In the genomic region with DNA sequence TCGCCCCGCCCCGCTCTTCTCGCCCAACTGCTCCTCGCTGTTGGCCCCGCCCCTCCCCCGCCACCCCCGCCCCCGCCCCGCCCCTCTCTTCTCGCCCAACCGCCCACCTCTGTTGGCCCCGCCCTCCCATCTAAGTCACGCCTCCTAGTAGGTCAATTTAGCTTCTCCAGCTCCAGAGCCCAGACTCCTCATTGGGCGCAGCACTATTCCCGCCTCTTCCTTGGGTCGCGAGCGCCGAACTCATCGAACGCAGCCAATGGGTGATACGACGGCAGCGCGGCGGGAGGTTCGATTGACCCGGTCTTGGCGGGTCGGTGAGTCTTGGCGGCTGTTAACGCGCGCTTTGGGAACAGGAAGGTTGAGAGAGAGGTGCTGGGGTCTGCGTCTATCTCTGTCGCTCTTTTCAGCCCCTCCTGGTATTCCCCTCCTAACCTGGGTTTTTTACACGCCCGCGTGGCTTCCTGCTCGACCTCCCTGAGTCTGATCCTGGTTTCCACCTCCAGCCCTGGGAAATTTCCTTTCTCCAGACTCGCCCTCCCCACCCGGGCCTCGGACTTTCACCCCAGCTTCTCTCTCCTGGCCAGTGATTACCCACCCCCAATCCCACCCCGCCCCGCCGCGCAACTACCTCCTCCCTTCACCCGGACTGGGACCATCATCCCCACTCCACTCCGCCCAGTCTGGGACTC, we compare ENCODE assay signal across 1 cellular context.
TF ChIP-seq lines count a peak whose summit lies in the region.

A gene (plus strand): TSS at position 331 of the 689 bp plus-strand sequence. CDS start 643 bp downstream, outside the sequence.

TF ChIP-seq in HepG2, 621 proteins besides CTCF, POLR2A, EP300 and RAD21 (continued from another document and continues in another):
- TF ChIP-seq, protein P1, sequence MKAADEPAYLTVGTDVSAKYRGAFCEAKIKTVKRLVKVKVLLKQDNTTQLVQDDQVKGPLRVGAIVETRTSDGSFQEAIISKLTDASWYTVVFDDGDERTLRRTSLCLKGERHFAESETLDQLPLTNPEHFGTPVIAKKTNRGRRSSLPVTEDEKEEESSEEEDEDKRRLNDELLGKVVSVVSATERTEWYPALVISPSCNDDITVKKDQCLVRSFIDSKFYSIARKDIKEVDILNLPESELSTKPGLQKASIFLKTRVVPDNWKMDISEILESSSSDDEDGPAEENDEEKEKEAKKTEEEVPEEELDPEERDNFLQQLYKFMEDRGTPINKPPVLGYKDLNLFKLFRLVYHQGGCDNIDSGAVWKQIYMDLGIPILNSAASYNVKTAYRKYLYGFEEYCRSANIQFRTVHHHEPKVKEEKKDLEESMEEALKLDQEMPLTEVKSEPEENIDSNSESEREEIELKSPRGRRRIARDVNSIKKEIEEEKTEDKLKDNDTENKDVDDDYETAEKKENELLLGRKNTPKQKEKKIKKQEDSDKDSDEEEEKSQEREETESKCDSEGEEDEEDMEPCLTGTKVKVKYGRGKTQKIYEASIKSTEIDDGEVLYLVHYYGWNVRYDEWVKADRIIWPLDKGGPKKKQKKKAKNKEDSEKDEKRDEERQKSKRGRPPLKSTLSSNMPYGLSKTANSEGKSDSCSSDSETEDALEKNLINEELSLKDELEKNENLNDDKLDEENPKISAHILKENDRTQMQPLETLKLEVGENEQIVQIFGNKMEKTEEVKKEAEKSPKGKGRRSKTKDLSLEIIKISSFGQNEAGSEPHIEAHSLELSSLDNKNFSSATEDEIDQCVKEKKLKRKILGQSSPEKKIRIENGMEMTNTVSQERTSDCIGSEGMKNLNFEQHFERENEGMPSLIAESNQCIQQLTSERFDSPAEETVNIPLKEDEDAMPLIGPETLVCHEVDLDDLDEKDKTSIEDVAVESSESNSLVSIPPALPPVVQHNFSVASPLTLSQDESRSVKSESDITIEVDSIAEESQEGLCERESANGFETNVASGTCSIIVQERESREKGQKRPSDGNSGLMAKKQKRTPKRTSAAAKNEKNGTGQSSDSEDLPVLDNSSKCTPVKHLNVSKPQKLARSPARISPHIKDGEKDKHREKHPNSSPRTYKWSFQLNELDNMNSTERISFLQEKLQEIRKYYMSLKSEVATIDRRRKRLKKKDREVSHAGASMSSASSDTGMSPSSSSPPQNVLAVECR (CRISPR knock-in tag; IDR thresholded peaks at IDR 0.05; ENCODE audit: borderline replicate concordance), result peak; percentile 99
- TF ChIP-seq, protein P2, sequence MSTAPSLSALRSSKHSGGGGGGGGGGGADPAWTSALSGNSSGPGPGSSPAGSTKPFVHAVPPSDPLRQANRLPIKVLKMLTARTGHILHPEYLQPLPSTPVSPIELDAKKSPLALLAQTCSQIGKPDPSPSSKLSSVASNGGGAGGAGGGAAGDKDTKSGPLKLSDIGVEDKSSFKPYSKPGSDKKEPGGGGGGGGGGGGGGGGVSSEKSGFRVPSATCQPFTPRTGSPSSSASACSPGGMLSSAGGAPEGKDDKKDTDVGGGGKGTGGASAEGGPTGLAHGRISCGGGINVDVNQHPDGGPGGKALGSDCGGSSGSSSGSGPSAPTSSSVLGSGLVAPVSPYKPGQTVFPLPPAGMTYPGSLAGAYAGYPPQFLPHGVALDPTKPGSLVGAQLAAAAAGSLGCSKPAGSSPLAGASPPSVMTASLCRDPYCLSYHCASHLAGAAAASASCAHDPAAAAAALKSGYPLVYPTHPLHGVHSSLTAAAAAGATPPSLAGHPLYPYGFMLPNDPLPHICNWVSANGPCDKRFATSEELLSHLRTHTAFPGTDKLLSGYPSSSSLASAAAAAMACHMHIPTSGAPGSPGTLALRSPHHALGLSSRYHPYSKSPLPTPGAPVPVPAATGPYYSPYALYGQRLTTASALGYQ (CRISPR knock-in tag; IDR thresholded peaks at IDR 0.05), result no peak
- TF ChIP-seq NFYB (CRISPR knock-in tag; IDR thresholded peaks at IDR 0.05) (peak; percentile 96), SAP130 (CRISPR knock-in tag; IDR thresholded peaks at IDR 0.05; ENCODE audit: low read depth) (peak; percentile 100), WIZ (CRISPR knock-in tag; IDR thresholded peaks at IDR 0.05) (no peak), SP4 (CRISPR knock-in tag; IDR thresholded peaks at IDR 0.05) (peak; percentile 97), ZNF260 (CRISPR knock-in tag; IDR thresholded peaks at IDR 0.05; ENCODE audit: borderline replicate concordance, low read depth) (no peak), SATB2 (CRISPR knock-in tag; IDR thresholded peaks at IDR 0.05) (no peak), ZNF10 (CRISPR knock-in tag; IDR thresholded peaks at IDR 0.05; ENCODE audit: borderline replicate concordance, low read depth) (no peak), ZC3H13 (CRISPR knock-in tag; IDR thresholded peaks at IDR 0.05) (peak; percentile 95), ZNF607 (CRISPR knock-in tag; IDR thresholded peaks at IDR 0.05; ENCODE audit: borderline replicate concordance) (no peak), RFX5 (IDR thresholded peaks at IDR 0.05; ENCODE audit: low read depth, low read length) (peak; percentile 53; the same call in 1 of the 2 replicates), FLYWCH1 (CRISPR knock-in tag; IDR thresholded peaks at IDR 0.05) (no peak), ADNP (CRISPR knock-in tag; IDR thresholded peaks at IDR 0.05) (no peak), NCOR1 (IDR thresholded peaks at IDR 0.05; ENCODE audit: borderline replicate concordance, low read length) (peak; percentile 34; the same call in 1 of the 2 replicates), ZNF530 (CRISPR knock-in tag; IDR thresholded peaks at IDR 0.05; ENCODE audit: low read depth) (no peak), ZBTB7A (CRISPR knock-in tag; IDR thresholded peaks at IDR 0.05) (peak; percentile 30; the same call in 1 of the 2 replicates), SRY (CRISPR knock-in tag; IDR thresholded peaks at IDR 0.05) (0 out of 2 replicates have a peak, but pooled peaks have one; percentile 41), MBD4 (IDR thresholded peaks at IDR 0.05; ENCODE audit: borderline replicate concordance, low read length) (no peak), FOSL2 (CRISPR knock-in tag; IDR thresholded peaks at IDR 0.05) (peak; percentile 60), SIN3B (IDR thresholded peaks at IDR 0.05; ENCODE audit: low read length) (peak; percentile 99), ZNF792 (CRISPR knock-in tag; IDR thresholded peaks at IDR 0.05) (no peak; the same call in 1 of the 2 replicates), ZSCAN12 (CRISPR knock-in tag; IDR thresholded peaks at IDR 0.05) (no peak), ZSCAN30 (CRISPR knock-in tag; IDR thresholded peaks at IDR 0.05) (no peak), ZNF33B (CRISPR knock-in tag; IDR thresholded peaks at IDR 0.05) (0 out of 2 replicates have a peak, but pooled peaks have one; percentile 45), ZNF232 (CRISPR knock-in tag; IDR thresholded peaks at IDR 0.05; ENCODE audit: borderline replicate concordance) (peak; percentile 59; the same call in 1 of the 2 replicates), ZNF841 (CRISPR knock-in tag; IDR thresholded peaks at IDR 0.05; ENCODE audit: borderline replicate concordance) (no peak), SALL2 (CRISPR knock-in tag; IDR thresholded peaks at IDR 0.05) (peak; percentile 68; the same call in 1 of the 2 replicates), SMYD3 (CRISPR knock-in tag; IDR thresholded peaks at IDR 0.05) (peak; percentile 94), ZKSCAN8 (CRISPR knock-in tag; IDR thresholded peaks at IDR 0.05; ENCODE audit: borderline replicate concordance) (0 out of 2 replicates have a peak, but pooled peaks have one; percentile 43), ZNF746 (CRISPR knock-in tag; IDR thresholded peaks at IDR 0.05) (peak; percentile 76; the same call in 1 of the 2 replicates), ZNF878 (CRISPR knock-in tag; IDR thresholded peaks at IDR 0.05) (peak; percentile 97), ZNF556 (CRISPR knock-in tag; IDR thresholded peaks at IDR 0.05; ENCODE audit: borderline replicate concordance) (no peak), ARNT (IDR thresholded peaks at IDR 0.05) (no peak), ZNF331 (CRISPR knock-in tag; IDR thresholded peaks at IDR 0.05) (peak; percentile 70), ZFP36L1 (CRISPR knock-in tag; IDR thresholded peaks at IDR 0.05) (peak; percentile 95)
- TF ChIP-seq, protein P3, sequence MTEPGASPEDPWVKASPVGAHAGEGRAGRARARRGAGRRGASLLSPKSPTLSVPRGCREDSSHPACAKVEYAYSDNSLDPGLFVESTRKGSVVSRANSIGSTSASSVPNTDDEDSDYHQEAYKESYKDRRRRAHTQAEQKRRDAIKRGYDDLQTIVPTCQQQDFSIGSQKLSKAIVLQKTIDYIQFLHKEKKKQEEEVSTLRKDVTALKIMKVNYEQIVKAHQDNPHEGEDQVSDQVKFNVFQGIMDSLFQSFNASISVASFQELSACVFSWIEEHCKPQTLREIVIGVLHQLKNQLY (CRISPR knock-in tag; IDR thresholded peaks at IDR 0.05), result 0 out of 2 replicates have a peak, but pooled peaks have one; percentile 44
- TF ChIP-seq, protein P4, sequence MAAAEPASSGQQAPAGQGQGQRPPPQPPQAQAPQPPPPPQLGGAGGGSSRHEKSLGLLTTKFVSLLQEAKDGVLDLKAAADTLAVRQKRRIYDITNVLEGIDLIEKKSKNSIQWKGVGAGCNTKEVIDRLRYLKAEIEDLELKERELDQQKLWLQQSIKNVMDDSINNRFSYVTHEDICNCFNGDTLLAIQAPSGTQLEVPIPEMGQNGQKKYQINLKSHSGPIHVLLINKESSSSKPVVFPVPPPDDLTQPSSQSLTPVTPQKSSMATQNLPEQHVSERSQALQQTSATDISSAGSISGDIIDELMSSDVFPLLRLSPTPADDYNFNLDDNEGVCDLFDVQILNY (CRISPR knock-in tag; conservative IDR thresholded peaks at IDR 0.05), result peak; percentile 100
- TF ChIP-seq, protein P5, sequence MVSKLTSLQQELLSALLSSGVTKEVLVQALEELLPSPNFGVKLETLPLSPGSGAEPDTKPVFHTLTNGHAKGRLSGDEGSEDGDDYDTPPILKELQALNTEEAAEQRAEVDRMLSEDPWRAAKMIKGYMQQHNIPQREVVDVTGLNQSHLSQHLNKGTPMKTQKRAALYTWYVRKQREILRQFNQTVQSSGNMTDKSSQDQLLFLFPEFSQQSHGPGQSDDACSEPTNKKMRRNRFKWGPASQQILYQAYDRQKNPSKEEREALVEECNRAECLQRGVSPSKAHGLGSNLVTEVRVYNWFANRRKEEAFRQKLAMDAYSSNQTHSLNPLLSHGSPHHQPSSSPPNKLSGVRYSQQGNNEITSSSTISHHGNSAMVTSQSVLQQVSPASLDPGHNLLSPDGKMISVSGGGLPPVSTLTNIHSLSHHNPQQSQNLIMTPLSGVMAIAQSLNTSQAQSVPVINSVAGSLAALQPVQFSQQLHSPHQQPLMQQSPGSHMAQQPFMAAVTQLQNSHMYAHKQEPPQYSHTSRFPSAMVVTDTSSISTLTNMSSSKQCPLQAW (CRISPR knock-in tag; IDR thresholded peaks at IDR 0.05), result peak; percentile 51; the same call in 1 of the 2 replicates
- TF ChIP-seq, protein P6, sequence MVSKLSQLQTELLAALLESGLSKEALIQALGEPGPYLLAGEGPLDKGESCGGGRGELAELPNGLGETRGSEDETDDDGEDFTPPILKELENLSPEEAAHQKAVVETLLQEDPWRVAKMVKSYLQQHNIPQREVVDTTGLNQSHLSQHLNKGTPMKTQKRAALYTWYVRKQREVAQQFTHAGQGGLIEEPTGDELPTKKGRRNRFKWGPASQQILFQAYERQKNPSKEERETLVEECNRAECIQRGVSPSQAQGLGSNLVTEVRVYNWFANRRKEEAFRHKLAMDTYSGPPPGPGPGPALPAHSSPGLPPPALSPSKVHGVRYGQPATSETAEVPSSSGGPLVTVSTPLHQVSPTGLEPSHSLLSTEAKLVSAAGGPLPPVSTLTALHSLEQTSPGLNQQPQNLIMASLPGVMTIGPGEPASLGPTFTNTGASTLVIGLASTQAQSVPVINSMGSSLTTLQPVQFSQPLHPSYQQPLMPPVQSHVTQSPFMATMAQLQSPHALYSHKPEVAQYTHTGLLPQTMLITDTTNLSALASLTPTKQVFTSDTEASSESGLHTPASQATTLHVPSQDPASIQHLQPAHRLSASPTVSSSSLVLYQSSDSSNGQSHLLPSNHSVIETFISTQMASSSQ (IDR thresholded peaks at IDR 0.05; ENCODE audit: low read depth), result no peak
- TF ChIP-seq, protein P6 (CRISPR knock-in tag; IDR thresholded peaks at IDR 0.05; ENCODE audit: borderline replicate concordance), result no peak
- TF ChIP-seq, protein P7, sequence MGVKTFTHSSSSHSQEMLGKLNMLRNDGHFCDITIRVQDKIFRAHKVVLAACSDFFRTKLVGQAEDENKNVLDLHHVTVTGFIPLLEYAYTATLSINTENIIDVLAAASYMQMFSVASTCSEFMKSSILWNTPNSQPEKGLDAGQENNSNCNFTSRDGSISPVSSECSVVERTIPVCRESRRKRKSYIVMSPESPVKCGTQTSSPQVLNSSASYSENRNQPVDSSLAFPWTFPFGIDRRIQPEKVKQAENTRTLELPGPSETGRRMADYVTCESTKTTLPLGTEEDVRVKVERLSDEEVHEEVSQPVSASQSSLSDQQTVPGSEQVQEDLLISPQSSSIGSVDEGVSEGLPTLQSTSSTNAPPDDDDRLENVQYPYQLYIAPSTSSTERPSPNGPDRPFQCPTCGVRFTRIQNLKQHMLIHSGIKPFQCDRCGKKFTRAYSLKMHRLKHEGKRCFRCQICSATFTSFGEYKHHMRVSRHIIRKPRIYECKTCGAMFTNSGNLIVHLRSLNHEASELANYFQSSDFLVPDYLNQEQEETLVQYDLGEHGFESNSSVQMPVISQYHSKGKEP (CRISPR knock-in tag; IDR thresholded peaks at IDR 0.05), result 0 out of 2 replicates have a peak, but pooled peaks have one; percentile 43
- TF ChIP-seq, protein P8, sequence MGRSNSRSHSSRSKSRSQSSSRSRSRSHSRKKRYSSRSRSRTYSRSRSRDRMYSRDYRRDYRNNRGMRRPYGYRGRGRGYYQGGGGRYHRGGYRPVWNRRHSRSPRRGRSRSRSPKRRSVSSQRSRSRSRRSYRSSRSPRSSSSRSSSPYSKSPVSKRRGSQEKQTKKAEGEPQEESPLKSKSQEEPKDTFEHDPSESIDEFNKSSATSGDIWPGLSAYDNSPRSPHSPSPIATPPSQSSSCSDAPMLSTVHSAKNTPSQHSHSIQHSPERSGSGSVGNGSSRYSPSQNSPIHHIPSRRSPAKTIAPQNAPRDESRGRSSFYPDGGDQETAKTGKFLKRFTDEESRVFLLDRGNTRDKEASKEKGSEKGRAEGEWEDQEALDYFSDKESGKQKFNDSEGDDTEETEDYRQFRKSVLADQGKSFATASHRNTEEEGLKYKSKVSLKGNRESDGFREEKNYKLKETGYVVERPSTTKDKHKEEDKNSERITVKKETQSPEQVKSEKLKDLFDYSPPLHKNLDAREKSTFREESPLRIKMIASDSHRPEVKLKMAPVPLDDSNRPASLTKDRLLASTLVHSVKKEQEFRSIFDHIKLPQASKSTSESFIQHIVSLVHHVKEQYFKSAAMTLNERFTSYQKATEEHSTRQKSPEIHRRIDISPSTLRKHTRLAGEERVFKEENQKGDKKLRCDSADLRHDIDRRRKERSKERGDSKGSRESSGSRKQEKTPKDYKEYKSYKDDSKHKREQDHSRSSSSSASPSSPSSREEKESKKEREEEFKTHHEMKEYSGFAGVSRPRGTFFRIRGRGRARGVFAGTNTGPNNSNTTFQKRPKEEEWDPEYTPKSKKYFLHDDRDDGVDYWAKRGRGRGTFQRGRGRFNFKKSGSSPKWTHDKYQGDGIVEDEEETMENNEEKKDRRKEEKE (IDR thresholded peaks at IDR 0.05), result no peak
